2 cellular contexts compared by ENCODE assay signal in genomic region chr1:7928247-7928646, GRCh38.
TF ChIP-seq lines count a peak whose summit lies in the region.

No MANE protein-coding gene starts in this region.

TF ChIP-seq in HEK293, 187 proteins besides CTCF, POLR2A, EP300 and RAD21:
- no peak for TF ChIP-seq ZNF558 (tag by site-specific recombination; IDR thresholded peaks at IDR 0.05)
- TF ChIP-seq ZNF146 (tag by site-specific recombination; IDR thresholded peaks at IDR 0.05): peak; percentile 82

TF ChIP-seq in K562, 482 proteins besides CTCF, POLR2A, EP300 and RAD21:
- no peak for TF ChIP-seq NKRF (IDR thresholded peaks at IDR 0.05; ENCODE audit: borderline replicate concordance)
- no peak for TF ChIP-seq ZNF143 (CRISPR knock-in tag; IDR thresholded peaks at IDR 0.05)
- no peak for TF ChIP-seq SMAD4 (CRISPR knock-in tag; conservative IDR thresholded peaks at IDR 0.05)
- peak; percentile 59 for TF ChIP-seq RBM25 (IDR thresholded peaks at IDR 0.05; ENCODE audit: low read depth, low read length, severe bottlenecking)
- no peak for TF ChIP-seq TBP (optimal IDR thresholded peaks at IDR 0.05; ENCODE audit: low read depth, low read length)
- TF ChIP-seq CSDE1 (IDR thresholded peaks at IDR 0.05): no peak
- peak; percentile 76 for TF ChIP-seq ZNF146 (CRISPR knock-in tag; IDR thresholded peaks at IDR 0.05; ENCODE audit: unreplicated experiment)
- TF ChIP-seq ZC3H8 (IDR thresholded peaks at IDR 0.05): no peak
- TF ChIP-seq PTTG1 (tag; IDR thresholded peaks at IDR 0.05; ENCODE audit: low read depth): 0 out of 2 replicates have a peak, but pooled peaks have one; percentile 22
- TF ChIP-seq ZNF695 (CRISPR knock-in tag; IDR thresholded peaks at IDR 0.05): no peak
- no peak for TF ChIP-seq DACH1 (IDR thresholded peaks at IDR 0.05; ENCODE audit: partially characterized antibody)
- TF ChIP-seq SRF (CRISPR knock-in tag; IDR thresholded peaks at IDR 0.05): no peak
- no peak for TF ChIP-seq ZNF785 (CRISPR knock-in tag; IDR thresholded peaks at IDR 0.05)
- TF ChIP-seq POLR2H (tag; IDR thresholded peaks at IDR 0.05; ENCODE audit: low read depth): no peak
- no peak for TF ChIP-seq CBFB (CRISPR knock-in tag; IDR thresholded peaks at IDR 0.05)
- no peak for TF ChIP-seq HOMEZ (CRISPR knock-in tag; IDR thresholded peaks at IDR 0.05)
